In the genomic region with DNA sequence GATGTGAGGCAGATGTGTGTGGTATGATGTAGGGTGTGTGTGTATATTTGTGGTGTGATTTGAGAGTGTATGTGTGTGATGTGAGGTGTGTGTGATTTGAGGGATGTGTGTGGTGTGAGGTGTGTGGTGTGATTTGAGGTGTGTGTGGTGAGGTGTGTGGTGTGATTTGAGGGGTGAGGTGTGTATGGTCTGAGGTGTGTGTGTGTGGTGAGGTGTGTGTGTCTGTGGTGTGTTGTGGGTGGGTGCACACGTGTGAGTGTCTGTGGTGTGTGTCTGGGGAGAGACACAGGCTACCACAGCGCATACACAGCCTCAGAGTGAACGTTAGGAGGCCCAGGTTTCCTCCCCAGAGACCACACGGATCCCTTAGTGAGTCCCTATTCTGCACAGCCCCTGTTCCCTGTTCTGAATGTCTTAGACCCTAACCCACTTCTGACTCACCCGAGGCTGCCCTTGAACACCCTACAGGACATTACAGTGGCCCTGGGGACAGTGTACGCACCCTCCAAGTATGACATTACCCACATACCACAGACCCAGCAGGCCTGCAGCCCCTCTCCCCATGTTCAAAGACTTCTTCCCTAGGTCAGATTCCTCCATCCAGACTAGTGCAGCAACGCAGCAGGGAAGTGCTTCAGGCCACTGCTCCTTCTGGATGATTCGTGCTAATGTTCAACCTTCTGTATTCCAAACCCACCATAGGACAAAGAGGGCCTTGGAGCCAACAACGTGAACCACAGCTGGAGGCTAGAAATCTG, we compare ENCODE assay signal across 16 cellular contexts. TPM values are rescaled to one million over a fixed set of nuclear protein-coding genes. Genes with fewer than 3 reads are reported as not detected.
"Had no signal": no experiment of that assay in that cellular context is flagged by ENCODE, and none has a peak within 500 bp of the region (broad histone marks: within the 10 kb centered on the region; RNA-seq: fewer than 3 reads in every experiment).

No MANE protein-coding gene starts in this region.

- H3K4me3 Mint-ChIP-seq: activated naive CD4-positive, alpha-beta T cell treated with anti-CD3 and anti-CD28 coated beads, Interleukin-2, amount 50 U/mL, for 24 hours; neural progenitor cell had no signal

- H3K4me3 ChIP-seq: adrenal gland, dorsolateral prefrontal cortex, gastroesophageal sphincter, heart right ventricle, neural progenitor cell, pancreas, sigmoid colon, thoracic aorta had no signal

- ATAC-seq: gastroesophageal sphincter, heart right ventricle, pancreas had no signal

- H3K27ac ChIP-seq: adrenal gland, dorsolateral prefrontal cortex, gastroesophageal sphincter, heart right ventricle, neural progenitor cell, pancreas, sigmoid colon, thoracic aorta had no signal

- H3K36me3 ChIP-seq: adrenal gland, gastroesophageal sphincter, heart right ventricle, neural progenitor cell, pancreas, sigmoid colon, thoracic aorta had no signal

- DNase-seq: activated CD4-positive, alpha-beta T cell treated with anti-CD3 and anti-CD28 coated beads, Interleukin-2, amount 50 U/mL, for 1 hour; adrenal gland; dorsolateral prefrontal cortex; heart right ventricle; midbrain; pancreas; sigmoid colon; stimulated activated CD4-positive, alpha-beta T cell treated with anti-CD3 and anti-CD28 coated beads, Interleukin-2, amount 100 ng/mL, for 24 hours had no signal

- H3K9me3 Mint-ChIP-seq: activated naive CD4-positive, alpha-beta T cell treated with anti-CD3 and anti-CD28 coated beads, Interleukin-2, amount 50 U/mL, for 24 hours; neural progenitor cell had no signal

- H3K9me3 ChIP-seq: adrenal gland, gastroesophageal sphincter, heart right ventricle, pancreas, sigmoid colon, thoracic aorta had no signal

- H2AFZ ChIP-seq: neural progenitor cell had no signal

- H3K27me3 Mint-ChIP-seq: activated naive CD4-positive, alpha-beta T cell treated with anti-CD3 and anti-CD28 coated beads, Interleukin-2, amount 50 U/mL, for 24 hours had no signal

- H3K27ac Mint-ChIP-seq: activated naive CD4-positive, alpha-beta T cell treated with anti-CD3 and anti-CD28 coated beads, Interleukin-2, amount 50 U/mL, for 24 hours; neural progenitor cell had no signal

- H3K9ac ChIP-seq: neural progenitor cell had no signal

- H3K36me3 Mint-ChIP-seq: activated naive CD4-positive, alpha-beta T cell treated with anti-CD3 and anti-CD28 coated beads, Interleukin-2, amount 50 U/mL, for 24 hours; neural progenitor cell had no signal

- FAIRE-seq: endometrium, pancreas had no signal

- H3K4me2 ChIP-seq: neural progenitor cell had no signal

RNA-seq across cellular contexts. Expression of a gene that starts 3.5 kb away (rescaled TPM):
- total RNA-seq: myocyte had no signal

RNA-seq across cellular contexts. Expression of a gene that starts 20.8 kb away (rescaled TPM):
- total RNA-seq: activated CD8-positive, alpha-beta memory T cell treated with anti-CD3 and anti-CD28 coated beads for 36 hours; lung microvascular endothelial cell; myocyte had no signal
